ENCODE assay signal across 17 cellular contexts in genomic region chr22:34068011-34068410, GRCh38.
"Had no signal": no experiment of that assay in that cellular context is flagged by ENCODE, and none has a peak within 500 bp of the region (broad histone marks: within the 10 kb centered on the region; RNA-seq: fewer than 3 reads in every experiment).

No MANE protein-coding gene starts in this region.

- H3K27me3 ChIP-seq: esophagus squamous epithelium, neutrophil, ovary, vagina had no signal

- H3K4me3 ChIP-seq: coronary artery, esophagus squamous epithelium, ovary, prostate gland, thoracic aorta, vagina had no signal

- DNase-seq: activated CD4-positive, alpha-beta memory T cell treated with anti-CD3 and anti-CD28 coated beads for 36 hours; activated CD4-positive, alpha-beta T cell treated with anti-CD3 and anti-CD28 coated beads for 48 hours; activated effector memory CD4-positive, alpha-beta T cell treated with Interleukin-2 at 50 U/mL for 16 hours; activated naive CD4-positive, alpha-beta T cell treated with anti-CD3 and anti-CD28 coated beads, Interleukin-2, amount 10 ng/mL, durations not matched to agents 7 days and 5 days; activated T-cell treated with anti-CD3 and anti-CD28 coated beads, Interleukin-2, amount 50 U/mL, for 48 hours; cerebellar nuclear complex; endodermal cell; esophagus squamous epithelium; left colon; ovary; stimulated activated CD4-positive, alpha-beta T cell treated with anti-CD3 and anti-CD28 coated beads, Interleukin-4, amount 100 ng/mL, for 24 hours; stimulated activated naive CD4-positive, alpha-beta T cell treated with Interleukin-2 at 50 U/mL for 16 hours had no signal

- H3K36me3 ChIP-seq: esophagus squamous epithelium, neutrophil, ovary, prostate gland, thoracic aorta, vagina had no signal

- H3K9me3 ChIP-seq: esophagus squamous epithelium, neutrophil, ovary, prostate gland, thoracic aorta, vagina had no signal

- H3K27ac ChIP-seq: coronary artery, esophagus squamous epithelium, neutrophil, ovary, prostate gland, thoracic aorta, vagina had no signal

- ATAC-seq: left colon had no signal

- H3K4me1 ChIP-seq: esophagus squamous epithelium, prostate gland, vagina had no signal
